9 cellular contexts compared by ENCODE assay signal in genomic region chr3:184526158-184526483, GRCh38. TPM values are rescaled to one million over a fixed set of nuclear protein-coding genes. Genes with fewer than 3 reads are reported as not detected.
DNase-seq lines count a peak whose midpoint lies in the region; ATAC-seq and TF ChIP-seq lines count a peak whose summit lies in the region.
"Had no signal": no experiment of that assay in that cellular context is flagged by ENCODE, and none has a peak within 500 bp of the region (broad histone marks: within the 10 kb centered on the region; RNA-seq: fewer than 3 reads in every experiment).

No MANE protein-coding gene starts in this region.

- no peaks in the 10 kb centered on the region for H3K27me3 ChIP-seq in CD8-positive, alpha-beta T cell (ENCODE audit: insufficient read depth, low read length)
- H3K27me3 ChIP-seq in osteoblast (ENCODE audit: insufficient read depth, low read length), result peaks cover 52% of the 10 kb centered on the region

- no peaks in the 10 kb centered on the region for H3K79me2 ChIP-seq in osteoblast (ENCODE audit: insufficient read depth, low read length)

- no peak for DNase-seq in CD8-positive, alpha-beta T cell
- DNase-seq in NCI-H2227 (lab: John Stamatoyannopoulos, UW; ENCODE audit: unreplicated experiment), result peak; percentile 74
- no peak for DNase-seq in endothelial cell (ENCODE audit: low spot score)
- DNase-seq in osteoblast (ENCODE audit: insufficient read length, low spot score, missing footprints), result peak; percentile 58
- no peak for DNase-seq in NCI-H446 treated with DMSO at 0.1 percent for 48 hours (lab: John Stamatoyannopoulos, UW)
- no peak for DNase-seq in AG08395 (ENCODE audit: low spot score)
- DNase-seq: NK-92 treated with Interleukin-12 subunit alpha and Interleukin-12 subunit beta, amount 100 ng/mL, for 24 hours had no signal

- peak overlapping the region; percentile 72 for H2AFZ ChIP-seq in osteoblast (ENCODE audit: low read length)

- H3K27ac Mint-ChIP-seq in CD8-positive, alpha-beta T cell, result no peak overlapping the region
- peak overlapping the region; percentile 91 for H3K27ac Mint-ChIP-seq in endothelial cell (ENCODE audit: unreplicated experiment)

- H4K20me1 ChIP-seq in osteoblast (ENCODE audit: insufficient read depth, low read length), result no peaks in the 10 kb centered on the region

- no peaks in the 10 kb centered on the region for H3K9me3 Mint-ChIP-seq in CD8-positive, alpha-beta T cell
- H3K9me3 Mint-ChIP-seq in endothelial cell (ENCODE audit: unreplicated experiment), result no peaks in the 10 kb centered on the region

- H3K4me1 ChIP-seq in CD8-positive, alpha-beta T cell (ENCODE audit: insufficient read depth, low read length), result peaks cover 13% of the 10 kb centered on the region
- peaks cover 15% of the 10 kb centered on the region for H3K4me1 ChIP-seq in osteoblast (ENCODE audit: insufficient read depth, low read length)

- ATAC-seq in CD8-positive, alpha-beta T cell, result no peak
- no peak for ATAC-seq in HG03196 (IDR thresholded peaks at IDR 0.05; ENCODE audit: unreplicated experiment)
- no peak for ATAC-seq in esophagus mucosa

- H3K9me3 ChIP-seq in CD8-positive, alpha-beta T cell (ENCODE audit: low read length), result no peaks in the 10 kb centered on the region
- H3K9me3 ChIP-seq in osteoblast (ENCODE audit: low read depth, low read length), result no peaks in the 10 kb centered on the region

- no peak for TF ChIP-seq CTCF in CD8-positive, alpha-beta T cell (IDR thresholded peaks at IDR 0.05)
- TF ChIP-seq CTCF in endothelial cell (IDR thresholded peaks at IDR 0.05; ENCODE audit: unreplicated experiment), result no peak
- TF ChIP-seq CTCF in osteoblast (IDR thresholded peaks at IDR 0.05; ENCODE audit: extremely low read depth, low read depth, low read length), result no peak

- H3K27ac ChIP-seq in CD8-positive, alpha-beta T cell (ENCODE audit: low read depth, low read length), result no peak overlapping the region
- no peak overlapping the region for H3K27ac ChIP-seq in osteoblast (ENCODE audit: low read depth, low read length)

- peaks cover 14% of the 10 kb centered on the region for H3K4me1 Mint-ChIP-seq in CD8-positive, alpha-beta T cell (ENCODE audit: low read depth)
- peaks cover 28% of the 10 kb centered on the region for H3K4me1 Mint-ChIP-seq in endothelial cell (ENCODE audit: unreplicated experiment)

- H3K36me3 ChIP-seq in CD8-positive, alpha-beta T cell (ENCODE audit: insufficient read depth, low read length), result no peaks in the 10 kb centered on the region
- no peaks in the 10 kb centered on the region for H3K36me3 ChIP-seq in osteoblast (ENCODE audit: insufficient read depth, low read length)

- CTCF ChIA-PET in CD8-positive, alpha-beta T cell (lab: Charles Lee), result interaction anchor here (0.6 to 5.3 kb wide), 5 partner anchors 12 to 252 kb away, joined by 3 to 40 read pairs (median 5); no protein-coding TSS in a partner anchor

- peak overlapping the region; percentile 71 for H3K4me3 Mint-ChIP-seq in CD8-positive, alpha-beta T cell
- H3K4me3 Mint-ChIP-seq in endothelial cell (ENCODE audit: unreplicated experiment), result peak overlapping the region; percentile 80

- peaks cover 33% of the 10 kb centered on the region for H3K27me3 Mint-ChIP-seq in CD8-positive, alpha-beta T cell (ENCODE audit: low read depth)
- no peaks in the 10 kb centered on the region for H3K27me3 Mint-ChIP-seq in endothelial cell (ENCODE audit: unreplicated experiment)

- POLR2A ChIA-PET in CD8-positive, alpha-beta T cell (lab: Charles Lee), result interaction anchor here (1.2 kb wide), 1 partner anchor 9 kb away, joined by 3 read pairs; no protein-coding TSS in a partner anchor

- peak overlapping the region; percentile 54 for H3K4me3 ChIP-seq in CD8-positive, alpha-beta T cell (ENCODE audit: low read depth, low read length)
- peak overlapping the region; percentile 71 for H3K4me3 ChIP-seq in osteoblast (ENCODE audit: insufficient read depth, low read length)

- intact Hi-C loops in CD8-positive, alpha-beta T cell (cut with DNase I, micrococcal nuclease), result no loop called here

- H3K36me3 Mint-ChIP-seq in CD8-positive, alpha-beta T cell, result no peaks in the 10 kb centered on the region
- no peaks in the 10 kb centered on the region for H3K36me3 Mint-ChIP-seq in endothelial cell (ENCODE audit: low read depth, unreplicated experiment)

- H3K4me2 ChIP-seq in osteoblast (ENCODE audit: insufficient read depth, low read length), result peak overlapping the region; percentile 87

RNA-seq across cellular contexts. Expression of gene EPHB3, which starts 35.5 kb away (rescaled TPM):
- total RNA-seq in CD8-positive, alpha-beta T cell, result not detected
- 4.3 TPM for total RNA-seq in endothelial cell (ENCODE audit: unreplicated experiment)
- total RNA-seq in osteoblast, result 3.6 and 4.1 TPM in 2 replicates
- 44.7 TPM for total RNA-seq in esophagus mucosa

Comparison
In these comparisons a context has a peak if more than half of its experiments do, and no peak if none do; other contexts are left out.
1. DNase-seq: peak in NCI-H2227 (single experiment) and osteoblast (single experiment); none in CD8-positive, alpha-beta T cell (0 of 7), endothelial cell (single experiment), NCI-H446 treated with DMSO at 0.1 percent for 48 hours (single experiment) and AG08395 (single experiment).